20 cellular contexts compared by ENCODE assay signal in the genomic region with DNA sequence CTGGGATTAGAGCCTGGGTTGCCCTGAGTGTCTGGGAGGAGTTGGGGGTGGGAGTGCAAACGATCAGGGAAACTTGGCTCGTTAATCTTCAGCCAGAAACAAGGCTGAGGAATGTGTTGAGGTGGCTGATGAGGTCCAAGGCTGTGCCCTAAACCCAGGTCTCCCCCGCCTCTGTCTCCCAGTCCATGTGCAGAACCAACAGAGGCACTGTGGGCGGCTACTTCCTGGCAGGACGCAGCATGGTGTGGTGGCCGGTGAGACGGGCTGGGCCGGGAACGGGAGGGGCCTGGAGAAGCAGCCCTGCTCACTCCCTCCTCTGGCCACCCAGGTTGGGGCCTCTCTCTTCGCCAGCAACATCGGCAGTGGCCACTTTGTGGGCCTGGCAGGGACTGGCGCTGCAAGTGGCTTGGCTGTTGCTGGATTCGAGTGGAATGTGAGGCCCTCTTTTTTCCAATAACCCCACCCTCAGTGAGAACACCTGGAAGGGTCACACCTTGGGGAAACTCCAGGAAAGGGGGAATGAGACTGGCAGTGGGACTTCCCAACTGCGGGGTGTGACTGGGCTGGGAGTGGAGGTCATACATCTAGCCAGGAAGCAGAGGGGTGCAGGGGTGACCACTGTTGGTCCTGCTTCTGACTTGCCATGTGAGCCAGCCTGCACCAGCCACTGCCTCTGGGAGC. TPM values are rescaled to one million over a fixed set of nuclear protein-coding genes. Genes with fewer than 3 reads are reported as not detected.
DNase-seq lines count a peak whose midpoint lies in the region; ATAC-seq and TF ChIP-seq lines count a peak whose summit lies in the region.
"Had no signal": no experiment of that assay in that cellular context is flagged by ENCODE, and none has a peak within 500 bp of the region (broad histone marks: within the 10 kb centered on the region; RNA-seq: fewer than 3 reads in every experiment).

No MANE protein-coding gene starts in this region.

- H3K4me1 ChIP-seq in Caco-2 (peaks cover 18% of the 10 kb centered on the region), SJSA1 (replicated peaks) (peaks cover 19% of the 10 kb centered on the region), neuronal stem cell (ENCODE audit: control insufficient read depth in 2 of 2, insufficient read depth in 1 of 2, low read depth in 1 of 2, low read length in 2 of 2) (peaks cover 4 to 11% of the 10 kb centered on the region in 2 donors)

- BruUV-seq in Caco-2 (replicated peaks; lab: Mats Ljungman, UMichigan) = TSS peak; percentile 79

- no peaks in the 10 kb centered on the region for H3K27me3 ChIP-seq in Caco-2 (replicated peaks; ENCODE audit: control insufficient read depth, insufficient read depth, low read length)
- peaks cover 17% of the 10 kb centered on the region for H3K27me3 ChIP-seq in SJSA1 (replicated peaks)
- peaks cover 15 to 67% (median 19%) of the 10 kb centered on the region in 3 experiments for H3K27me3 ChIP-seq in neuronal stem cell (ENCODE audit: control insufficient read depth in 3 of 3, insufficient read depth in 3 of 3, low read depth in 1 of 3, low read length in 3 of 3)

- no peak overlapping the region for H2BK15ac ChIP-seq in neuronal stem cell (ENCODE audit: low read length)

- H2AK5ac ChIP-seq in neuronal stem cell (ENCODE audit: low read depth, low read length) = no peak overlapping the region

- H2BK120ac ChIP-seq in neuronal stem cell (ENCODE audit: low read depth, low read length) = no peak overlapping the region

- H2BK12ac ChIP-seq in neuronal stem cell (ENCODE audit: low read length) = no peak overlapping the region

- CTCF ChIA-PET in Caco-2 (lab: Charles Lee) = no interaction called here

- H3K4me1 Mint-ChIP-seq in Caco-2 (ENCODE audit: low read depth, unreplicated experiment) = no peaks in the 10 kb centered on the region

- peak overlapping the region; percentile 10 for H3K23ac ChIP-seq in neuronal stem cell (ENCODE audit: low read depth, low read length, poor library complexity)

- no peaks in the 10 kb centered on the region for H3K27me3 Mint-ChIP-seq in Caco-2 (ENCODE audit: insufficient read depth, unreplicated experiment)
- H3K27me3 Mint-ChIP-seq: activated naive CD8-positive, alpha-beta T cell had no signal

- no peak overlapping the region for H3K14ac ChIP-seq in neuronal stem cell (ENCODE audit: low read length)

- intact Hi-C loops in Caco-2 (cut with micrococcal nuclease; ENCODE audit: unreplicated experiment) = loop anchor here (1.0 kb wide), 2 partner anchors 25 to 213 kb away; a partner anchor contains a TSS

- H3K27ac Mint-ChIP-seq in Caco-2 (ENCODE audit: unreplicated experiment) = peak overlapping the region; percentile 89
- H3K27ac Mint-ChIP-seq: activated naive CD8-positive, alpha-beta T cell; CD8-positive, alpha-beta T cell; type B pancreatic cell had no signal

- peak; percentile 87 to 93 for DNase-seq in Caco-2
- DNase-seq in SJSA1 (ENCODE audit: low read depth in 1 of 2, low spot score in 2 of 2) = peak; percentile 50 to 78
- peak; percentile 60 for DNase-seq in iPS-NIHi7 (ENCODE audit: extremely low spot score)
- no peak for DNase-seq in neuronal stem cell (ENCODE audit: low spot score)
- DNase-seq in NCI-H69 (lab: John Stamatoyannopoulos, UW) = no peak
- DNase-seq in NCI-H1048 (lab: John Stamatoyannopoulos, UW) = no peak
- no peak for DNase-seq in HuH-7 (ENCODE audit: low spot score)
- DNase-seq: activated T-cell treated with anti-CD3 and anti-CD28 coated beads, Interleukin-2, amount 50 U/mL, for 48 hours; CD8-positive, alpha-beta T cell; effector memory CD4-positive, alpha-beta T cell; GDM1; Karpas-422; NCI-H1417 treated with DMSO at 0.1 percent for 48 hours; NCI-H345; stimulated activated CD4-positive, alpha-beta T cell treated with anti-CD3 and anti-CD28 coated beads, Interleukin-4, amount 100 ng/mL, for 24 hours had no signal

- H3K27ac ChIP-seq in SJSA1 (no peak overlapping the region), neuronal stem cell (replicated peaks; ENCODE audit: low read length) (no peak overlapping the region)
- H3K27ac ChIP-seq: neutrophil had no signal

- no peak overlapping the region for H4K91ac ChIP-seq in neuronal stem cell (ENCODE audit: low read depth, low read length, poor library complexity)

- H2BK5ac ChIP-seq in neuronal stem cell (ENCODE audit: low read length) = no peak overlapping the region

- no CpG with 5 or more reads among the region's 14 CpGs for WGBS in neuronal stem cell (ENCODE audit: extremely low coverage in 2 of 2, insufficient read length in 2 of 2, insufficient replicate concordance in 1 of 2), 2 donors

- H3K79me1 ChIP-seq in neuronal stem cell (ENCODE audit: low read depth, low read length) = peaks cover 3% of the 10 kb centered on the region

- no peak overlapping the region for H3K4ac ChIP-seq in neuronal stem cell (ENCODE audit: low read length)

- no peak overlapping the region for H4K8ac ChIP-seq in neuronal stem cell (ENCODE audit: low read depth, low read length)

- peak overlapping the region; percentile 67 for H3K4me3 Mint-ChIP-seq in Caco-2 (ENCODE audit: unreplicated experiment)
- H3K4me3 Mint-ChIP-seq: activated naive CD8-positive, alpha-beta T cell; CD8-positive, alpha-beta T cell had no signal

- no peak overlapping the region for H3K4me2 ChIP-seq in neuronal stem cell (ENCODE audit: insufficient read depth, low read length, poor library complexity, severe bottlenecking)

- POLR2A ChIA-PET in Caco-2 (lab: Charles Lee) = interaction anchor here (0.7 kb wide), 1 partner anchor 24 kb away, joined by 3 read pairs; a partner anchor contains a TSS

- H3K18ac ChIP-seq in neuronal stem cell (ENCODE audit: low read length) = no peak overlapping the region

- peak overlapping the region; percentile 21 for H3K4me3 ChIP-seq in Caco-2 (ENCODE audit: low read depth, low read length)
- H3K4me3 ChIP-seq in SJSA1 = no peak overlapping the region
- H3K4me3 ChIP-seq in neuronal stem cell (ENCODE audit: low read length in 2 of 2) = no peak overlapping the region

- peak overlapping the region; percentile 87 for H2AFZ ChIP-seq in neuronal stem cell (ENCODE audit: low read length)

- H3K9me3 ChIP-seq in Caco-2 (no peaks in the 10 kb centered on the region), SJSA1 (replicated peaks) (no peaks in the 10 kb centered on the region), neuronal stem cell (replicated peaks in 1 of 2; ENCODE audit: control insufficient read depth in 2 of 2, insufficient read depth in 1 of 2, low read depth in 1 of 2, low read length in 2 of 2) (peaks cover 0 to 2% of the 10 kb centered on the region in 2 donors)
- H3K9me3 ChIP-seq: neutrophil had no signal

- no peaks in the 10 kb centered on the region for H3K9me3 Mint-ChIP-seq in Caco-2 (ENCODE audit: unreplicated experiment)
- H3K9me3 Mint-ChIP-seq: CD8-positive, alpha-beta T cell; type B pancreatic cell had no signal

- H3K36me3 ChIP-seq in Caco-2 (ENCODE audit: control insufficient read depth, insufficient read depth, low read length) (no peaks in the 10 kb centered on the region), SJSA1 (peaks cover under 1% of the 10 kb centered on the region), neuronal stem cell (replicated peaks in 1 of 2; ENCODE audit: control insufficient read depth in 2 of 2, insufficient read depth in 2 of 2, low read length in 2 of 2) (peaks cover 0 to 13% of the 10 kb centered on the region in 2 donors)

- no peak overlapping the region for H3K9ac ChIP-seq in neuronal stem cell (ENCODE audit: low read depth, low read length, poor library complexity)

- ATAC-seq in HG03280 (IDR thresholded peaks at IDR 0.05; ENCODE audit: unreplicated experiment) = no peak
- ATAC-seq: CD8-positive, alpha-beta T cell had no signal

- H3K36me3 Mint-ChIP-seq in Caco-2 (ENCODE audit: insufficient read depth, unreplicated experiment) = peaks cover 18% of the 10 kb centered on the region
- H3K36me3 Mint-ChIP-seq: activated naive CD8-positive, alpha-beta T cell; CD8-positive, alpha-beta T cell had no signal

- peak in 1 of 2 experiments; percentile 8 for TF ChIP-seq CTCF in Caco-2 (IDR thresholded peaks at IDR 0.05; ENCODE audit: insufficient read depth in 1 of 2, low read depth in 1 of 2, low read length in 1 of 2, severe bottlenecking in 1 of 2, unreplicated experiment in 1 of 2)

RNA-seq across cellular contexts. Expression of a gene that starts 1.7 kb away (rescaled TPM):
- total RNA-seq in Caco-2 (2022) = 2.8 and 3.0 TPM in 2 replicates
- total RNA-seq in SJSA1 (2014; rRNA removed; shearing (Covaris generic)) = not detected in 2 replicates
- polyA plus RNA-seq in neuronal stem cell (2013, experiment 1 of 2) = not detected
- polyA plus RNA-seq in neuronal stem cell (2013, experiment 2 of 2) = not detected
- total RNA-seq: mesenteric fat pad had no signal

RNA-seq across cellular contexts. Expression of a gene that starts 12.7 kb away (rescaled TPM):
- total RNA-seq in Caco-2 (2022) = 9.3 and 10.0 TPM in 2 replicates
- 66.3 and 90.1 TPM in 2 replicates for total RNA-seq in SJSA1 (2014; rRNA removed; shearing (Covaris generic))
- polyA plus RNA-seq in neuronal stem cell (2013, experiment 1 of 2) = 0.07 TPM
- 0.21 TPM for polyA plus RNA-seq in neuronal stem cell (2013, experiment 2 of 2)

RNA-seq across cellular contexts. Expression of a gene that starts 23.6 kb away (rescaled TPM):
- 23.5 and 30.5 TPM in 2 replicates for total RNA-seq in Caco-2 (2022)
- total RNA-seq in SJSA1 (2014; rRNA removed; shearing (Covaris generic)) = 47.6 and 49.5 TPM in 2 replicates
- 35.6 TPM for polyA plus RNA-seq in neuronal stem cell (2013, experiment 1 of 2)
- polyA plus RNA-seq in neuronal stem cell (2013, experiment 2 of 2) = 36.0 TPM

RNA-seq across cellular contexts. Expression of a gene that starts 25.3 kb away (rescaled TPM):
- 9.7 and 10.2 TPM in 2 replicates for total RNA-seq in Caco-2 (2022)
- 9.8 and 11.6 TPM in 2 replicates for total RNA-seq in SJSA1 (2014; rRNA removed; shearing (Covaris generic))
- 6.0 TPM for polyA plus RNA-seq in neuronal stem cell (2013, experiment 1 of 2)
- polyA plus RNA-seq in neuronal stem cell (2013, experiment 2 of 2) = 5.6 TPM

RNA-seq across cellular contexts. Expression of a gene that starts 42.0 kb away (rescaled TPM):
- total RNA-seq in Caco-2 (2022) = 0.09 and 0.30 TPM in 2 replicates
- 0.32 TPM in 1 of 2 replicates, not detected in the other for total RNA-seq in SJSA1 (2014; rRNA removed; shearing (Covaris generic))
- 1.4 TPM for polyA plus RNA-seq in neuronal stem cell (2013, experiment 1 of 2)
- polyA plus RNA-seq in neuronal stem cell (2013, experiment 2 of 2) = 1.3 TPM
- total RNA-seq: CD8-positive, alpha-beta T cell had no signal

Comparison
In these comparisons a context has a peak if more than half of its experiments do, and no peak if none do; other contexts are left out.
1. DNase-seq: peak in Caco-2 (2 of 2), SJSA1 (2 of 2) and iPS-NIHi7 (single experiment); none in neuronal stem cell (single experiment), NCI-H69 (single experiment), NCI-H1048 (single experiment) and HuH-7 (single experiment).